Comparison of ENCODE assay signal across 10 cellular contexts in genomic region chr2:161165811-161166210, GRCh38.
DNase-seq lines count a peak whose midpoint lies in the region; FAIRE-seq and TF ChIP-seq lines count a peak whose summit lies in the region.
"Had no signal": no experiment of that assay in that cellular context is flagged by ENCODE, and none has a peak within 500 bp of the region (broad histone marks: within the 10 kb centered on the region; RNA-seq: fewer than 3 reads in every experiment).

No MANE protein-coding gene starts in this region.

- TF ChIP-seq POLR2A in H54 (IDR thresholded peaks at IDR 0.05; ENCODE audit: low read depth, low read length): no peak

- peak; percentile 77 for FAIRE-seq in H54 (lab: Jason Lieb, UNC)
- FAIRE-seq: bronchial epithelial cell had no signal

- DNase-seq in GM03348 (ENCODE audit: low spot score) (peak; percentile 3), H54 (ENCODE audit: insufficient read length, low spot score) (no peak), OCI-M1 (lab: John Stamatoyannopoulos, UW) (peak; percentile 90), germinal center (ENCODE audit: low spot score) (peak; percentile 13), NCI-H146 (lab: John Stamatoyannopoulos, UW) (no peak), COR-L47 (lab: John Stamatoyannopoulos, UW) (no peak), SW480 (ENCODE audit: low spot score) (no peak), SW 1271 (lab: John Stamatoyannopoulos, UW) (no peak)
- DNase-seq: left cardiac atrium had no signal

Comparison
In these comparisons a context has a peak if more than half of its experiments do, and no peak if none do; other contexts are left out.
1. DNase-seq: peak in GM03348 (single experiment), OCI-M1 (single experiment) and germinal center (single experiment); none in H54 (single experiment), NCI-H146 (single experiment), COR-L47 (single experiment), SW480 (single experiment) and SW 1271 (0 of 2).